ENCODE assay signal across 8 cellular contexts in the genomic region with DNA sequence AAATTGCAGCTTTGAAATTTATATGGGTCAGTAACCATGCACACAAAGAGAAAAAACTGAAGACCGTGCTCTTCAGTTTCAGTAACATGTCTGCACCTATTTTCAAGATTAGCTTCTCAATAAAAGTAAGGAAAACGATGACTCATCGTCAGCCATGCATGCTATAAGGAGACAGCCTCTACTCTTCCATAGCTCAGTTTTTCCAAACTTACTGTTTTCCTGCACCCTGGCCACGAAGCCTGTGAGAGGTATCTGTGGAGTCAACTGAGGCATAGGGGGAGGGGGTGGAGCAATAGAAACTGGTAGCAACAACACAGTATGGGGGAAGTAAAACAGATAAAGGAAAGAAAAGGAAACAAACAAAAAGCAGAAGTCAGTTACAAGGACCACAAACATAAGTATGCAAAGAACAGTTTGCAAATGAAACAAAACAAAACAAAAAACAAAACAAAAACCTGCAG. TPM values are rescaled to one million over a fixed set of nuclear protein-coding genes. Genes with fewer than 3 reads are reported as not detected.
DNase-seq lines count a peak whose midpoint lies in the region; ATAC-seq, FAIRE-seq and TF ChIP-seq lines count a peak whose summit lies in the region.

No MANE protein-coding gene starts in this region.

- H3K27me3 ChIP-seq in K562 (ENCODE audit: control insufficient read depth in 2 of 2, insufficient read depth in 2 of 2, low read length in 2 of 2), result no peaks in the 10 kb centered on the region

- H3K36me3 Mint-ChIP-seq in IgD-negative memory B cell, result peaks cover 19% of the 10 kb centered on the region
- H3K36me3 Mint-ChIP-seq in stimulated activated naive B cell treated with anti-CD40 and anti-IgM and Interleukin-4, amounts not matched to agents 10 μg/mL and 1 μg/mL and 100 μg/mL, for 72 hours, result peaks cover 17 to 34% of the 10 kb centered on the region in 2 donors

- TF ChIP-seq EP300 in K562 (IDR thresholded peaks at IDR 0.05; ENCODE audit: low read length), result no peak

- WGBS in K562 (ENCODE audit: insufficient coverage, low coverage, missing lambda C conversion rate), result 19% methylated on average over 4 of the region's 4 CpGs

- FAIRE-seq in K562 (lab: Jason Lieb, UNC), result peak; percentile 29

- H3K4me1 ChIP-seq in K562 (replicated peaks in 1 of 2; ENCODE audit: control insufficient read depth in 2 of 2, insufficient read depth in 2 of 2, low read length in 2 of 2), result peaks cover 0 to 6% of the 10 kb centered on the region in 2 experiments; a peak in 3 of 5 replicates

- H2AFZ ChIP-seq in K562 (ENCODE audit: low read depth, low read length), result peak overlapping the region; percentile 49; the same call in 1 of the 2 replicates

- H3K9me3 Mint-ChIP-seq in IgD-negative memory B cell, result no peaks in the 10 kb centered on the region
- no peaks in the 10 kb centered on the region for H3K9me3 Mint-ChIP-seq in stimulated activated naive B cell treated with anti-CD40 and anti-IgM and Interleukin-4, amounts not matched to agents 10 μg/mL and 1 μg/mL and 100 μg/mL, for 72 hours

- CTCF ChIA-PET in K562 (lab: Yijun Ruan, JAX; ENCODE audit: low intra/inter-chr PET ratio), result no interaction called here

- no peaks in the 10 kb centered on the region for H3K79me2 ChIP-seq in K562 (ENCODE audit: control insufficient read depth, insufficient read depth, low read length)

- intact Hi-C loops in K562 (cut with micrococcal nuclease), result loop anchor here (5.0 kb wide), 1 partner anchor 107 kb away; a partner anchor contains a TSS

- H3K27me3 Mint-ChIP-seq in IgD-negative memory B cell, result no peaks in the 10 kb centered on the region
- H3K27me3 Mint-ChIP-seq in stimulated activated naive B cell treated with anti-CD40 and anti-IgM and Interleukin-4, amounts not matched to agents 10 μg/mL and 1 μg/mL and 100 μg/mL, for 72 hours, result no peaks in the 10 kb centered on the region

- TF ChIP-seq CTCF in GM12864 (IDR thresholded peaks at IDR 0.05; ENCODE audit: low read depth, low read length, missing control alignments) (no peak), K562 (IDR thresholded peaks at IDR 0.05 in 2 of 3, conservative IDR thresholded peaks at IDR 0.05 in 1 of 3; ENCODE audit: insufficient read depth in 2 of 3, low read depth in 1 of 3, low read length in 3 of 3) (no peak)

- peak; percentile 53 for DNase-seq in GM12864 (ENCODE audit: low read depth)
- peak in 2 of 4 experiments; percentile 17 to 33 for DNase-seq in K562 (ENCODE audit: extremely low read depth in 1 of 4, low spot score in 3 of 4)
- DNase-seq in stimulated activated naive B cell treated with anti-CD40 and anti-IgM and Interleukin-4, amounts not matched to agents 10 μg/mL and 1 μg/mL and 100 μg/mL, for 72 hours, result no peak
- no peak for DNase-seq in NCI-H82 (lab: John Stamatoyannopoulos, UW)
- no peak for DNase-seq in NCI-H524 (lab: John Stamatoyannopoulos, UW)
- DNase-seq in foreskin melanocyte, result no peak

- no peak overlapping the region; the same call in 1 of the 2 replicates for H3K4me3 ChIP-seq in GM12864 (ENCODE audit: low read depth, low read length)
- H3K4me3 ChIP-seq in K562, result no peak overlapping the region

- POLR2A ChIA-PET in K562 (lab: Yijun Ruan, JAX), result interaction anchor here (0.8 kb wide), 1 partner anchor 16 kb away, joined by 3 read pairs; no protein-coding TSS in a partner anchor

- in situ Hi-C loops in K562 (cut with MboI), result no loop called here

- H3K4me1 Mint-ChIP-seq in IgD-negative memory B cell, result peaks cover 13 to 33% (median 24%) of the 10 kb centered on the region in 3 donors
- peaks cover 5 to 8% of the 10 kb centered on the region in 2 donors for H3K4me1 Mint-ChIP-seq in stimulated activated naive B cell treated with anti-CD40 and anti-IgM and Interleukin-4, amounts not matched to agents 10 μg/mL and 1 μg/mL and 100 μg/mL, for 72 hours

- peak overlapping the region; percentile 16 to 74 (median 58) for H3K4me3 Mint-ChIP-seq in IgD-negative memory B cell
- peak overlapping the region; percentile 36 to 79 for H3K4me3 Mint-ChIP-seq in stimulated activated naive B cell treated with anti-CD40 and anti-IgM and Interleukin-4, amounts not matched to agents 10 μg/mL and 1 μg/mL and 100 μg/mL, for 72 hours

- no peaks in the 10 kb centered on the region for H4K20me1 ChIP-seq in K562 (replicated peaks; ENCODE audit: control insufficient read depth, insufficient read depth, low read length)

- H3K27ac ChIP-seq in K562 (ENCODE audit: extremely low read depth, low read depth, low read length), result peak overlapping the region; percentile 49; the same call in 2 of the 3 replicates

- no peaks in the 10 kb centered on the region for H3K9me1 ChIP-seq in K562 (ENCODE audit: control insufficient read depth, insufficient read depth, low read length)

- H3K36me3 ChIP-seq in K562 (ENCODE audit: control insufficient read depth, insufficient read depth, low read length), result peaks cover 45% of the 10 kb centered on the region; the same call in 2 of the 3 replicates

- peak; percentile 93 for ATAC-seq in GM21786 (IDR thresholded peaks at IDR 0.05; ENCODE audit: unreplicated experiment)
- ATAC-seq in K562, result peak; percentile 54
- ATAC-seq in stimulated activated naive B cell treated with anti-CD40 and anti-IgM and Interleukin-4, amounts not matched to agents 10 μg/mL and 1 μg/mL and 100 μg/mL, for 72 hours (replicated peaks), result peak; percentile 91 to 95

- TF ChIP-seq RAD21 in K562 (CRISPR knock-in tag; conservative IDR thresholded peaks at IDR 0.05 in 1 of 2, IDR thresholded peaks at IDR 0.05 in 1 of 2), result no peak

- H3K27ac Mint-ChIP-seq in IgD-negative memory B cell, result peak overlapping the region; percentile 30 to 80 (median 45)
- H3K27ac Mint-ChIP-seq in stimulated activated naive B cell treated with anti-CD40 and anti-IgM and Interleukin-4, amounts not matched to agents 10 μg/mL and 1 μg/mL and 100 μg/mL, for 72 hours, result peak overlapping the region; percentile 4

- H3K9me3 ChIP-seq in K562 (replicated peaks; ENCODE audit: control insufficient read depth, insufficient read depth, low read depth, low read length), result no peaks in the 10 kb centered on the region

- 0 out of 2 replicates have a peak overlapping the region, but pooled peaks have one; percentile 17 for H3K4me2 ChIP-seq in K562 (ENCODE audit: insufficient read depth, low read length)

- no TSS peak for BruUV-seq in K562 (replicated peaks; lab: Mats Ljungman, UMichigan)

- 0 out of 4 replicates have a peak overlapping the region, but pooled peaks of 1 of the 2 experiments have one; percentile 9 for H3K9ac ChIP-seq in K562 (ENCODE audit: insufficient read depth in 1 of 2, low read depth in 2 of 2, low read length in 2 of 2)

- TF ChIP-seq POLR2A in K562 (conservative IDR thresholded peaks at IDR 0.05), result no peak

TF ChIP-seq in K562, 482 proteins besides CTCF, POLR2A, EP300 and RAD21 (continues in another document):
- TF ChIP-seq SMARCA4 (IDR thresholded peaks at IDR 0.05) (peak; percentile 76; the same call in 1 of the 2 replicates), JUND (IDR thresholded peaks at IDR 0.05; ENCODE audit: borderline replicate concordance, low read depth, low read length) (peak; percentile 69), JUND (tag; IDR thresholded peaks at IDR 0.05; ENCODE audit: borderline replicate concordance, low read depth, low read length) (peak; percentile 85)

RNA-seq across cellular contexts. Expression of a gene that starts 58.0 kb away (rescaled TPM):
- polyA plus RNA-seq in IgD-negative memory B cell (2.8 TPM), K562 (2011; rRNA removed) (48.0 and 59.5 TPM in 2 replicates), K562 (2014; fragmentation: Illumina TruSeq; extraction: Trizol) (32.4 and 48.3 TPM in 2 replicates), K562 (2014; fragmentation: Nextera tagmentation; extraction: Ambion mirVana) (10 to 100 TPM; 11.0 to 18.2 TPM), K562 (2014; rRNA removed) (52.2 and 55.6 TPM in 2 replicates)
- total RNA-seq in K562 (2011; cell fraction: chromatin; rRNA removed; ENCODE audit: low replicate concordance), result 36.2 and 51.4 TPM in 2 replicates
- 23.7 and 29.5 TPM in 2 replicates for total RNA-seq in K562 (2011; cell fraction: nucleolus; rRNA removed)
- 31.1 and 36.9 TPM in 2 replicates for total RNA-seq in K562 (2011; cell fraction: nucleoplasm; rRNA removed)
- total RNA-seq in K562 (2014; rRNA removed) (44.9 and 48.4 TPM in 2 replicates), K562 (2014; rRNA removed; fragmentation: Illumina TruSeq; extraction: Trizol) (35.7 and 36.6 TPM in 2 replicates), K562 (2015; rRNA removed; fragmentation: Illumina TruSeq; extraction: Trizol) (42.8 and 45.3 TPM in 2 replicates), K562 (2021) (30.9 and 36.5 TPM in 2 replicates)
- 28.5 and 38.2 TPM in 2 replicates for polyA plus RNA-seq in K562 (2011; cell fraction: cytosol; rRNA removed)
- 50.4 and 58.2 TPM in 2 replicates for polyA plus RNA-seq in K562 (2011; cell fraction: nucleus; rRNA removed)
- 15.5 and 23.2 TPM in 2 replicates for polyA plus RNA-seq in K562 (2012)
- 45.0 and 56.8 TPM in 2 replicates for polyA minus RNA-seq in K562 (2011; rRNA and poly(A)+ RNA removed)
- polyA minus RNA-seq in K562 (2011; cell fraction: cytosol; rRNA and poly(A)+ RNA removed), result 10.6 and 19.2 TPM in 2 replicates
- polyA minus RNA-seq in K562 (2011; cell fraction: nucleus; rRNA and poly(A)+ RNA removed), result 24.8 and 41.7 TPM in 2 replicates
